13 cellular contexts compared by ENCODE assay signal in genomic region chr21:44752701-44753235, GRCh38. TPM values are rescaled to one million over a fixed set of nuclear protein-coding genes. Genes with fewer than 3 reads are reported as not detected.
A peak's percentile ranks its signal among the peaks of the same experiment; 100 is the strongest.
DNase-seq lines count a peak whose midpoint lies in the region; ATAC-seq, FAIRE-seq and TF ChIP-seq lines count a peak whose summit lies in the region.
"Had no signal": no experiment of that assay in that cellular context is flagged by ENCODE, and none has a peak within 500 bp of the region (broad histone marks: within the 10 kb centered on the region; RNA-seq: fewer than 3 reads in every experiment).

No MANE protein-coding gene starts in this region.

- 49% methylated on average over 9 of the region's 11 CpGs for WGBS in HepG2 (ENCODE audit: low lambda C conversion rate)
- 40% methylated on average over 1 of the region's 11 CpGs for WGBS in right lobe of liver (ENCODE audit: insufficient coverage, low coverage, low lambda C conversion rate, missing lambda C conversion rate)

- no peak overlapping the region for H3K9ac ChIP-seq in HepG2 (ENCODE audit: insufficient read depth, low read depth, low read length)

- ATAC-seq in HepG2 (0 out of 3 replicates have a peak, but pooled peaks have one; percentile 15), right lobe of liver (no peak), foreskin keratinocyte (peak; percentile 88), SK-N-SH treated with all-trans-retinoic acid at 6 μM for 48 hours (no peak)

- no peaks in the 10 kb centered on the region for H3K4me1 ChIP-seq in HepG2 (ENCODE audit: insufficient read depth, low read length)
- H3K4me1 ChIP-seq in right lobe of liver: no peaks in the 10 kb centered on the region
- H3K4me1 ChIP-seq in foreskin keratinocyte: peaks cover 14% of the 10 kb centered on the region

- no peaks in the 10 kb centered on the region for H3K79me2 ChIP-seq in HepG2 (ENCODE audit: insufficient read depth, low read length)

- FAIRE-seq in HepG2 (lab: Jason Lieb, UNC): no peak
- FAIRE-seq: G401.6 had no signal

- intact Hi-C loops in HepG2 (cut with micrococcal nuclease; ENCODE audit: unreplicated experiment): no loop called here
- intact Hi-C loops in right lobe of liver (cut with DNase I): no loop called here

- TF ChIP-seq EP300 in HepG2 (IDR thresholded peaks at IDR 0.05; ENCODE audit: low read depth in 2 of 2, low read length in 2 of 2) (no peak), HepG2 (CRISPR knock-in tag; IDR thresholded peaks at IDR 0.05; ENCODE audit: borderline replicate concordance) (no peak)

- no peak overlapping the region for H2AFZ ChIP-seq in HepG2 (ENCODE audit: low read length)

- no peak for TF ChIP-seq RAD21 in HepG2 (CRISPR knock-in tag; IDR thresholded peaks at IDR 0.05)

- peaks cover 11 to 53% of the 10 kb centered on the region in 2 experiments for H3K27me3 ChIP-seq in HepG2 (ENCODE audit: control insufficient read depth in 1 of 2, insufficient read depth in 2 of 2, low read length in 2 of 2)
- H3K27me3 ChIP-seq in right lobe of liver: no peaks in the 10 kb centered on the region
- H3K27me3 ChIP-seq in foreskin keratinocyte: no peaks in the 10 kb centered on the region

- POLR2A ChIA-PET in HepG2 (lab: Yijun Ruan, JAX): no interaction called here
- POLR2A ChIA-PET in RWPE1 (lab: Yijun Ruan, JAX; ENCODE audit: low non-redundant PET): no interaction called here

- CTCF ChIA-PET in HepG2 (lab: Yijun Ruan, JAX; ENCODE audit: low intra/inter-chr PET ratio, low total read pairs): no interaction called here
- CTCF ChIA-PET in RWPE1 (lab: Yijun Ruan, JAX): interaction anchor here (0.6 to 1.1 kb wide), 8 partner anchors 8 to 388 kb away, joined by 3 to 6 read pairs (median 3); partner anchors contain the start of genes KRTAP10-10 and UBE2G2

- H3K27ac ChIP-seq in HepG2 (ENCODE audit: extremely low read length, insufficient read depth, low read length) (no peak overlapping the region), right lobe of liver (no peak overlapping the region), RWPE1 (peak overlapping the region; percentile 67), foreskin keratinocyte (peak overlapping the region; percentile 0)

- TF ChIP-seq CTCF in HepG2 (CRISPR knock-in tag; IDR thresholded peaks at IDR 0.05) (no peak), right lobe of liver (IDR thresholded peaks at IDR 0.05) (no peak), RWPE1 (conservative IDR thresholded peaks at IDR 0.05; ENCODE audit: low read depth) (peak; percentile 49), foreskin keratinocyte (conservative IDR thresholded peaks at IDR 0.05) (peak; percentile 56)

- DNase-seq in HepG2 (ENCODE audit: low spot score): no peak
- DNase-seq in right lobe of liver: no peak
- DNase-seq in RWPE1 (ENCODE audit: low spot score): peak; percentile 93
- peak; percentile 98 for DNase-seq in foreskin keratinocyte
- DNase-seq in NCI-H345 (lab: John Stamatoyannopoulos, UW): no peak
- no peak for DNase-seq in stimulated activated CD8-positive, alpha-beta memory T cell treated with anti-CD3 and anti-CD28 coated beads, Interleukin-4, amount 100 ng/mL, for 48 hours
- no peak for DNase-seq in hypothalamus (lab: John Stamatoyannopoulos, UW)
- DNase-seq: activated naive CD8-positive, alpha-beta T cell treated with anti-CD3 and anti-CD28 coated beads, Interleukin-2, amount 10 ng/mL, durations not matched to agents 7 days and 5 days; AML-193; NCI-H2081 treated with DMSO at 0.1 percent for 48 hours had no signal

- H3K4me2 ChIP-seq in HepG2 (ENCODE audit: low read depth, low read length): no peak overlapping the region

- H3K4me3 ChIP-seq in HepG2 (replicated peaks in 1 of 3; ENCODE audit: insufficient read depth in 1 of 3, low read depth in 2 of 3, low read length in 3 of 3): no peak overlapping the region
- H3K4me3 ChIP-seq in right lobe of liver: no peak overlapping the region

- in situ Hi-C loops in HepG2 (cut with HindIII; ENCODE audit: extremely low pct_ligation_motif_present, low pct_unique_long_range_greater_than_20kb): no loop called here

- BruUV-seq in HepG2 (replicated peaks; lab: Mats Ljungman, UMichigan): no TSS peak

- no peaks in the 10 kb centered on the region for H3K9me3 ChIP-seq in HepG2 (ENCODE audit: low read length)
- no peaks in the 10 kb centered on the region for H3K9me3 ChIP-seq in right lobe of liver

- H3K36me3 ChIP-seq in HepG2 (replicated peaks in 1 of 2; ENCODE audit: control insufficient read depth in 1 of 2, insufficient read depth in 2 of 2, low read length in 2 of 2): no peaks in the 10 kb centered on the region
- H3K36me3 ChIP-seq in right lobe of liver: no peaks in the 10 kb centered on the region

- no peak for TF ChIP-seq POLR2A in HepG2 (IDR thresholded peaks at IDR 0.05; ENCODE audit: insufficient read depth in 1 of 2, low read depth in 2 of 2, low read length in 2 of 2)
- no peak for TF ChIP-seq POLR2A in right lobe of liver (IDR thresholded peaks at IDR 0.05)

- H4K20me1 ChIP-seq in HepG2 (ENCODE audit: insufficient read depth, low read length): no peaks in the 10 kb centered on the region

RNA-seq across cellular contexts. Expression of gene TSPEAR, which starts 41.4 kb away (rescaled TPM):
- total RNA-seq in HepG2 (2016; rRNA removed; fragmentation: Illumina TruSeq; extraction: Trizol) (0.07 and 0.18 TPM in 2 replicates), right lobe of liver (not detected), foreskin keratinocyte (not detected in 2 replicates)
- 0.09 TPM in 1 of 2 replicates, not detected in the other for total RNA-seq in HepG2 (2016; cell fraction: cytosol; rRNA removed; fragmentation: Illumina TruSeq; extraction: Trizol; ENCODE audit: low read depth)
- 0.10 and 0.19 TPM in 2 replicates for total RNA-seq in HepG2 (2016; cell fraction: insoluble cytoplasmic fraction; rRNA removed; fragmentation: Illumina TruSeq; extraction: Trizol)
- total RNA-seq in HepG2 (2016; cell fraction: membrane; rRNA removed; fragmentation: Illumina TruSeq; extraction: Trizol): 0.24 and 0.28 TPM in 2 replicates
- 0.16 TPM in 1 of 2 replicates, not detected in the other for total RNA-seq in HepG2 (2016; cell fraction: nucleus; rRNA removed; fragmentation: Illumina TruSeq; extraction: Trizol)
- polyA plus RNA-seq in HepG2 (2011; rRNA removed) (0.32 and 0.33 TPM in 2 replicates), foreskin keratinocyte (not detected in 2 replicates)
- 0.28 and 0.32 TPM in 2 replicates for polyA plus RNA-seq in HepG2 (2011; cell fraction: cytosol; rRNA removed)
- polyA plus RNA-seq in HepG2 (2011; cell fraction: nucleus; rRNA removed): 0.59 and 0.71 TPM in 2 replicates
- polyA plus RNA-seq in HepG2 (2012): 0.63 and 0.68 TPM in 2 replicates
- polyA plus RNA-seq in HepG2 (2016; cell fraction: cytosol; fragmentation: Illumina TruSeq; extraction: Trizol; ENCODE audit: low read depth): 0.10 and 0.12 TPM in 2 replicates
- 0.19 and 0.25 TPM in 2 replicates for polyA plus RNA-seq in HepG2 (2016; cell fraction: insoluble cytoplasmic fraction; fragmentation: Illumina TruSeq; extraction: Trizol; ENCODE audit: low read depth)
- 0.31 and 0.42 TPM in 2 replicates for polyA plus RNA-seq in HepG2 (2016; cell fraction: membrane; fragmentation: Illumina TruSeq; extraction: Trizol; ENCODE audit: low read depth)
- polyA plus RNA-seq in HepG2 (2016; cell fraction: nucleus; fragmentation: Illumina TruSeq; extraction: Trizol; ENCODE audit: insufficient read depth, low read depth): 0.11 TPM in 1 of 2 replicates, not detected in the other
- polyA minus RNA-seq in HepG2 (2011; rRNA and poly(A)+ RNA removed; ENCODE audit: low replicate concordance): 0.82 TPM in 1 of 2 replicates, not detected in the other
- polyA minus RNA-seq in HepG2 (2011; cell fraction: cytosol; rRNA and poly(A)+ RNA removed): 0.18 and 0.20 TPM in 2 replicates
- 0.26 and 0.37 TPM in 2 replicates for polyA minus RNA-seq in HepG2 (2011; cell fraction: nucleus; rRNA and poly(A)+ RNA removed)
- total RNA-seq: activated naive CD8-positive, alpha-beta T cell treated with anti-CD3 and anti-CD28 coated beads, Interleukin-2, amount 10 ng/mL, durations not matched to agents 7 days and 5 days had no signal
- polyA plus RNA-seq: IgD-negative memory B cell had no signal

RNA-seq across cellular contexts. Expression of gene UBE2G2, which starts 48.9 kb away (rescaled TPM):
- total RNA-seq in HepG2 (2016; rRNA removed; fragmentation: Illumina TruSeq; extraction: Trizol) (55.4 and 62.0 TPM in 2 replicates), right lobe of liver (10 to 100 TPM; 41.5 to 54.6 (median 49.9) TPM), foreskin keratinocyte (52.5 and 55.4 TPM in 2 replicates)
- 6.2 and 7.8 TPM in 2 replicates for total RNA-seq in HepG2 (2016; cell fraction: cytosol; rRNA removed; fragmentation: Illumina TruSeq; extraction: Trizol; ENCODE audit: low read depth)
- 55.6 and 59.2 TPM in 2 replicates for total RNA-seq in HepG2 (2016; cell fraction: insoluble cytoplasmic fraction; rRNA removed; fragmentation: Illumina TruSeq; extraction: Trizol)
- 24.1 and 25.4 TPM in 2 replicates for total RNA-seq in HepG2 (2016; cell fraction: membrane; rRNA removed; fragmentation: Illumina TruSeq; extraction: Trizol)
- total RNA-seq in HepG2 (2016; cell fraction: nucleus; rRNA removed; fragmentation: Illumina TruSeq; extraction: Trizol): 58.4 and 64.5 TPM in 2 replicates
- polyA plus RNA-seq in HepG2 (2011; rRNA removed) (92.0 and 106 TPM in 2 replicates), foreskin keratinocyte (26.4 and 30.1 TPM in 2 replicates)
- polyA plus RNA-seq in HepG2 (2011; cell fraction: cytosol; rRNA removed): 65.4 and 70.1 TPM in 2 replicates
- polyA plus RNA-seq in HepG2 (2011; cell fraction: nucleus; rRNA removed): 159 and 211 TPM in 2 replicates
- polyA plus RNA-seq in HepG2 (2012): 63.5 and 84.4 TPM in 2 replicates
- 6.2 and 8.1 TPM in 2 replicates for polyA plus RNA-seq in HepG2 (2016; cell fraction: cytosol; fragmentation: Illumina TruSeq; extraction: Trizol; ENCODE audit: low read depth)
- polyA plus RNA-seq in HepG2 (2016; cell fraction: insoluble cytoplasmic fraction; fragmentation: Illumina TruSeq; extraction: Trizol; ENCODE audit: low read depth): 70.2 and 76.6 TPM in 2 replicates
- 18.6 and 20.2 TPM in 2 replicates for polyA plus RNA-seq in HepG2 (2016; cell fraction: membrane; fragmentation: Illumina TruSeq; extraction: Trizol; ENCODE audit: low read depth)
- polyA plus RNA-seq in HepG2 (2016; cell fraction: nucleus; fragmentation: Illumina TruSeq; extraction: Trizol; ENCODE audit: insufficient read depth, low read depth): 135 and 144 TPM in 2 replicates
- polyA minus RNA-seq in HepG2 (2011; rRNA and poly(A)+ RNA removed; ENCODE audit: low replicate concordance): 53.7 and 134 TPM in 2 replicates
- polyA minus RNA-seq in HepG2 (2011; cell fraction: cytosol; rRNA and poly(A)+ RNA removed): 25.8 and 27.2 TPM in 2 replicates
- 110 and 138 TPM in 2 replicates for polyA minus RNA-seq in HepG2 (2011; cell fraction: nucleus; rRNA and poly(A)+ RNA removed)

RNA-seq across cellular contexts. Expression of gene KRTAP10-12, which starts 55.8 kb away (rescaled TPM):
- not detected in 2 replicates for total RNA-seq in HepG2 (2016; rRNA removed; fragmentation: Illumina TruSeq; extraction: Trizol)
- not detected in 2 replicates for total RNA-seq in HepG2 (2016; cell fraction: cytosol; rRNA removed; fragmentation: Illumina TruSeq; extraction: Trizol; ENCODE audit: low read depth)
- not detected in 2 replicates for total RNA-seq in HepG2 (2016; cell fraction: insoluble cytoplasmic fraction; rRNA removed; fragmentation: Illumina TruSeq; extraction: Trizol)
- not detected in 2 replicates for total RNA-seq in HepG2 (2016; cell fraction: membrane; rRNA removed; fragmentation: Illumina TruSeq; extraction: Trizol)
- total RNA-seq in HepG2 (2016; cell fraction: nucleus; rRNA removed; fragmentation: Illumina TruSeq; extraction: Trizol): not detected in 2 replicates
- not detected in 2 replicates for polyA plus RNA-seq in HepG2 (2011; rRNA removed)
- not detected in 2 replicates for polyA plus RNA-seq in HepG2 (2011; cell fraction: cytosol; rRNA removed)
- polyA plus RNA-seq in HepG2 (2011; cell fraction: nucleus; rRNA removed): not detected in 2 replicates
- polyA plus RNA-seq in HepG2 (2012): not detected in 2 replicates
- not detected in 2 replicates for polyA plus RNA-seq in HepG2 (2016; cell fraction: cytosol; fragmentation: Illumina TruSeq; extraction: Trizol; ENCODE audit: low read depth)
- polyA plus RNA-seq in HepG2 (2016; cell fraction: insoluble cytoplasmic fraction; fragmentation: Illumina TruSeq; extraction: Trizol; ENCODE audit: low read depth): not detected in 2 replicates
- not detected in 2 replicates for polyA plus RNA-seq in HepG2 (2016; cell fraction: membrane; fragmentation: Illumina TruSeq; extraction: Trizol; ENCODE audit: low read depth)
- not detected in 2 replicates for polyA plus RNA-seq in HepG2 (2016; cell fraction: nucleus; fragmentation: Illumina TruSeq; extraction: Trizol; ENCODE audit: insufficient read depth, low read depth)
- polyA minus RNA-seq in HepG2 (2011; rRNA and poly(A)+ RNA removed; ENCODE audit: low replicate concordance): not detected in 2 replicates
- polyA minus RNA-seq in HepG2 (2011; cell fraction: cytosol; rRNA and poly(A)+ RNA removed): not detected in 2 replicates
- not detected in 2 replicates for polyA minus RNA-seq in HepG2 (2011; cell fraction: nucleus; rRNA and poly(A)+ RNA removed)
- not detected for total RNA-seq in right lobe of liver
- not detected in 2 replicates for total RNA-seq in foreskin keratinocyte
- polyA plus RNA-seq in foreskin keratinocyte: not detected in 2 replicates
- total RNA-seq: activated naive CD8-positive, alpha-beta T cell treated with anti-CD3 and anti-CD28 coated beads, Interleukin-2, amount 10 ng/mL, durations not matched to agents 7 days and 5 days had no signal
- polyA plus RNA-seq: IgD-negative memory B cell had no signal

Comparison
In these comparisons a context has a peak if more than half of its experiments do, and no peak if none do; other contexts are left out.
1. ATAC-seq: peak in HepG2 (single experiment) and foreskin keratinocyte (single experiment); none in right lobe of liver (0 of 4) and SK-N-SH treated with all-trans-retinoic acid at 6 μM for 48 hours (single experiment).
2. DNase-seq: peak in RWPE1 (single experiment) and foreskin keratinocyte (2 of 2); none in HepG2 (single experiment), right lobe of liver (0 of 3), NCI-H345 (single experiment), stimulated activated CD8-positive, alpha-beta memory T cell treated with anti-CD3 and anti-CD28 coated beads, Interleukin-4, amount 100 ng/mL, for 48 hours (single experiment) and hypothalamus (0 of 51).
3. H3K27ac ChIP-seq: peak in RWPE1 (single experiment) and foreskin keratinocyte (single experiment); none in HepG2 (single experiment) and right lobe of liver (0 of 3).
4. CTCF ChIP-seq: peak in RWPE1 (single experiment) and foreskin keratinocyte (single experiment); none in HepG2 (single experiment) and right lobe of liver (0 of 4).